In genomic region chr13:30429721-30430694, GRCh38 we compare ENCODE assay signal across 8 cellular contexts. TPM values are rescaled to one million over a fixed set of nuclear protein-coding genes. Genes with fewer than 3 reads are reported as not detected.
DNase-seq lines count a peak whose midpoint lies in the region; ATAC-seq and TF ChIP-seq lines count a peak whose summit lies in the region.

No MANE protein-coding gene starts in this region.

- no peaks in the 10 kb centered on the region for H3K79me2 ChIP-seq in Karpas-422 (ENCODE audit: low read length)

- H3K27me3 ChIP-seq in Karpas-422 (ENCODE audit: low read length) (no peaks in the 10 kb centered on the region), ascending aorta (no peaks in the 10 kb centered on the region), Peyer's patch (no peaks in the 10 kb centered on the region), dorsolateral prefrontal cortex (no peaks in the 10 kb centered on the region)

- H3K4me1 Mint-ChIP-seq in osteocyte (ENCODE audit: unreplicated experiment): peaks cover 25% of the 10 kb centered on the region

- H2AFZ ChIP-seq in Karpas-422 (ENCODE audit: low read length): peak overlapping the region; percentile 58

- TF ChIP-seq POLR2A in Peyer's patch (IDR thresholded peaks at IDR 0.05): no peak

- intact Hi-C loops in ascending aorta (cut with DNase I): loop anchor here (2.0 kb wide), 1 partner anchor 15 kb away; no protein-coding TSS in a partner anchor
- intact Hi-C loops in dorsolateral prefrontal cortex (cut with DNase I): loop anchor here in 1 of 2 donors (10.0 kb wide), 1 partner anchor 125 kb away; the partner anchor contains the start of gene KATNAL1

- H3K27ac ChIP-seq in Karpas-422 (ENCODE audit: low read length) (peak overlapping the region; percentile 87), ascending aorta (peak overlapping the region; percentile 73 to 75), Peyer's patch (no peak overlapping the region), dorsolateral prefrontal cortex (no peak overlapping the region)

- peaks cover 49% of the 10 kb centered on the region for H3K4me1 ChIP-seq in Karpas-422 (ENCODE audit: low read length)
- peaks cover 3 to 12% of the 10 kb centered on the region in 2 donors for H3K4me1 ChIP-seq in ascending aorta
- peaks cover 0 to 3% (median 0%) of the 10 kb centered on the region in 4 donors for H3K4me1 ChIP-seq in Peyer's patch

- TF ChIP-seq CTCF in ascending aorta (IDR thresholded peaks at IDR 0.05) (no peak), osteocyte (IDR thresholded peaks at IDR 0.05) (no peak), Peyer's patch (IDR thresholded peaks at IDR 0.05) (no peak), dorsolateral prefrontal cortex (IDR thresholded peaks at IDR 0.05 in 54 of 56, conservative IDR thresholded peaks at IDR 0.05 in 2 of 56; ENCODE audit: low read depth in 1 of 56, partially characterized antibody in 56 of 56) (no peak)

- no peaks in the 10 kb centered on the region for H3K9me3 ChIP-seq in Karpas-422 (ENCODE audit: low read length)
- H3K9me3 ChIP-seq in ascending aorta: no peaks in the 10 kb centered on the region
- H3K9me3 ChIP-seq in Peyer's patch: no peaks in the 10 kb centered on the region

- H3K4me2 ChIP-seq in Karpas-422 (ENCODE audit: low read depth, low read length, poor library complexity, severe bottlenecking): peak overlapping the region; percentile 74

- H3K9me3 Mint-ChIP-seq in osteocyte (ENCODE audit: unreplicated experiment): no peaks in the 10 kb centered on the region

- no peaks in the 10 kb centered on the region for H3K27me3 Mint-ChIP-seq in osteocyte (ENCODE audit: unreplicated experiment)

- peak overlapping the region; percentile 12 for H3K4me3 Mint-ChIP-seq in osteocyte (ENCODE audit: unreplicated experiment)

- H3K9ac ChIP-seq in Karpas-422 (ENCODE audit: low read length): peak overlapping the region; percentile 44

- no peaks in the 10 kb centered on the region for H3K36me3 ChIP-seq in Karpas-422 (ENCODE audit: insufficient read depth, low read length)
- H3K36me3 ChIP-seq in ascending aorta: no peaks in the 10 kb centered on the region
- H3K36me3 ChIP-seq in Peyer's patch: no peaks in the 10 kb centered on the region

- peak overlapping the region; percentile 36 for H3K4me3 ChIP-seq in Karpas-422 (ENCODE audit: low read length)
- H3K4me3 ChIP-seq in ascending aorta: no peak overlapping the region
- H3K4me3 ChIP-seq in Peyer's patch: no peak overlapping the region
- no peak overlapping the region for H3K4me3 ChIP-seq in dorsolateral prefrontal cortex

- no peaks in the 10 kb centered on the region for H3K9me2 ChIP-seq in Karpas-422 (replicated peaks; ENCODE audit: insufficient read depth, low read length)

- no peaks in the 10 kb centered on the region for H4K20me1 ChIP-seq in Karpas-422 (ENCODE audit: insufficient read depth, low read depth, low read length)

- peak; percentile 31 for DNase-seq in GDM1 (lab: John Stamatoyannopoulos, UW)
- DNase-seq in Karpas-422: no peak
- DNase-seq in ascending aorta (ENCODE audit: low spot score in 2 of 2): no peak
- no peak for DNase-seq in osteocyte (ENCODE audit: extremely low spot score, unreplicated experiment)
- DNase-seq in superior temporal gyrus (ENCODE audit: extremely low spot score): no peak
- no peak for DNase-seq in Peyer's patch
- no peak for DNase-seq in dorsolateral prefrontal cortex

- H3K36me3 Mint-ChIP-seq in osteocyte (ENCODE audit: unreplicated experiment): no peaks in the 10 kb centered on the region

- peak; percentile 77 for ATAC-seq in GM21576 (IDR thresholded peaks at IDR 0.05; ENCODE audit: unreplicated experiment)

- peak overlapping the region; percentile 88 for H3K27ac Mint-ChIP-seq in osteocyte (ENCODE audit: unreplicated experiment)

RNA-seq across cellular contexts. Expression of gene UBE2L5, which starts 7.7 kb away (rescaled TPM):
- not detected in 2 replicates for total RNA-seq in Karpas-422 (2014; rRNA removed; shearing (Covaris generic); ENCODE audit: low replicate concordance)
- total RNA-seq in ascending aorta (not detected), osteocyte (not detected in 2 replicates), Peyer's patch (not detected), dorsolateral prefrontal cortex (1 to 10 TPM in 36 of 120 experiments, under 1 TPM in 66, not detected in 18; 0.22 to 2.8 (median 0.73) TPM)

RNA-seq across cellular contexts. Expression of gene HMGB1, which starts 35.7 kb away (rescaled TPM):
- total RNA-seq in Karpas-422 (2014; rRNA removed; shearing (Covaris generic); ENCODE audit: low replicate concordance): 660 and 748 TPM in 2 replicates
- total RNA-seq in ascending aorta (135 TPM), osteocyte (249 and 264 TPM in 2 replicates), Peyer's patch (100 to 1,000 TPM in 3 of 4 donors, 10 to 100 TPM in 1; 93.5 to 280 (median 154) TPM), dorsolateral prefrontal cortex (100 to 1,000 TPM; 153 to 327 (median 228) TPM)

Comparison
In these comparisons a context has a peak if more than half of its experiments do, and no peak if none do; other contexts are left out.
1. H3K27ac ChIP-seq: peak in Karpas-422 (single experiment) and ascending aorta (2 of 2); none in Peyer's patch (0 of 4) and dorsolateral prefrontal cortex (0 of 59).